17 cellular contexts compared by ENCODE assay signal in the genomic region with DNA sequence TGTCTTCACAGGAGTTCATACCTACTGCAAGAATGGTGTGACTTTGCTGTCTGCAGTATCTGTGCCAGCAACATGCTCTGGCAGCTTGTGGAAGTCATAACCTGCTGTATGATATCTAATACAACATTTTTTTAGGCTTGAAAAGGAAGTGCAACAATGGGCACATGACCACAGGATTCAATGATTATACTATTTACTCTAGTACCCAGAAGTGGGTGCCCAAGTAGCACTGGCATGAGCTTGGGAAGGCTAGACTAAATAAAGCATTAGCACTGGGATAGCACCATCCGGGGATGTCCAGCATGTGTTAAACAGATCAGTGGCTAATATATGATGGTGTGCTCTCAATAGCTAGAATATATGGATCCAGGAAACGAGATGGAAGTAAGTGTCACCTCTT.
"Had no signal": no experiment of that assay in that cellular context is flagged by ENCODE, and none has a peak within 500 bp of the region (broad histone marks: within the 10 kb centered on the region; RNA-seq: fewer than 3 reads in every experiment).

No MANE protein-coding gene starts in this region.

- H3K9me3 ChIP-seq: colonic mucosa, neutrophil, psoas muscle, right lobe of liver, tibial nerve had no signal

- H3K79me2 ChIP-seq: hepatocyte had no signal

- H3K9me3 Mint-ChIP-seq: naive thymus-derived CD8-positive, alpha-beta T cell; stimulated activated memory B cell treated with anti-CD40 and anti-IgM and Interleukin-4, amounts not matched to agents 10 μg/mL and 1 μg/mL and 100 μg/mL, for 72 hours; stimulated activated naive CD8-positive, alpha-beta T cell treated with anti-CD3 and anti-CD28 coated beads, Interleukin-15, Interleukin-2, amounts not matched to agents 100 ng/mL and 50 ng/mL, for 24 hours had no signal

- H3K4me3 Mint-ChIP-seq: naive thymus-derived CD8-positive, alpha-beta T cell; stimulated activated memory B cell treated with anti-CD40 and anti-IgM and Interleukin-4, amounts not matched to agents 10 μg/mL and 1 μg/mL and 100 μg/mL, for 72 hours; stimulated activated naive CD8-positive, alpha-beta T cell treated with anti-CD3 and anti-CD28 coated beads, Interleukin-15, Interleukin-2, amounts not matched to agents 100 ng/mL and 50 ng/mL, for 24 hours had no signal

- H3K27ac ChIP-seq: colonic mucosa, hepatocyte, neutrophil, psoas muscle, right lobe of liver, tibial nerve had no signal

- H2AFZ ChIP-seq: hepatocyte had no signal

- DNase-seq: colonic mucosa; dermis blood vessel endothelial cell; erythroblast; foreskin melanocyte; head of caudate nucleus; left colon; mammary epithelial cell; naive thymus-derived CD8-positive, alpha-beta T cell; psoas muscle; retina; right lobe of liver; stimulated activated CD4-positive, alpha-beta T cell treated with anti-CD3 and anti-CD28 coated beads, Interleukin-4, amount 100 ng/mL, for 24 hours had no signal

- H3K36me3 ChIP-seq: colonic mucosa, neutrophil, right lobe of liver, tibial nerve had no signal

- H3K27me3 Mint-ChIP-seq: stimulated activated naive CD8-positive, alpha-beta T cell treated with anti-CD3 and anti-CD28 coated beads, Interleukin-15, Interleukin-2, amounts not matched to agents 100 ng/mL and 50 ng/mL, for 24 hours had no signal

- ATAC-seq: left colon; naive thymus-derived CD8-positive, alpha-beta T cell; psoas muscle; right lobe of liver; stimulated activated memory B cell treated with anti-CD40 and anti-IgM and Interleukin-4, amounts not matched to agents 10 μg/mL and 1 μg/mL and 100 μg/mL, for 72 hours had no signal

- H3K4me1 Mint-ChIP-seq: naive thymus-derived CD8-positive, alpha-beta T cell; stimulated activated memory B cell treated with anti-CD40 and anti-IgM and Interleukin-4, amounts not matched to agents 10 μg/mL and 1 μg/mL and 100 μg/mL, for 72 hours had no signal

- H3K36me3 Mint-ChIP-seq: naive thymus-derived CD8-positive, alpha-beta T cell; stimulated activated memory B cell treated with anti-CD40 and anti-IgM and Interleukin-4, amounts not matched to agents 10 μg/mL and 1 μg/mL and 100 μg/mL, for 72 hours had no signal

- H3K4me2 ChIP-seq: hepatocyte had no signal

- H3K27ac Mint-ChIP-seq: naive thymus-derived CD8-positive, alpha-beta T cell; stimulated activated memory B cell treated with anti-CD40 and anti-IgM and Interleukin-4, amounts not matched to agents 10 μg/mL and 1 μg/mL and 100 μg/mL, for 72 hours; stimulated activated naive CD8-positive, alpha-beta T cell treated with anti-CD3 and anti-CD28 coated beads, Interleukin-15, Interleukin-2, amounts not matched to agents 100 ng/mL and 50 ng/mL, for 24 hours had no signal

- H3K4me1 ChIP-seq: colonic mucosa had no signal

- H3K4me3 ChIP-seq: colonic mucosa, hepatocyte, psoas muscle, right lobe of liver, tibial nerve had no signal

- H3K27me3 ChIP-seq: colonic mucosa, hepatocyte, neutrophil, right lobe of liver, tibial nerve had no signal
